ENCODE assay signal across 11 cellular contexts in genomic region chr11:118308995-118309528, GRCh38. TPM values are rescaled to one million over a fixed set of nuclear protein-coding genes. Genes with fewer than 3 reads are reported as not detected.
DNase-seq lines count a peak whose midpoint lies in the region; ATAC-seq and TF ChIP-seq lines count a peak whose summit lies in the region.
"Not testable (repeated sequence)": the region's sequence is repeated elsewhere in the genome, so short reads cannot be mapped to it uniquely, and the experiment has no call there.
"Had no signal": no experiment of that assay in that cellular context is flagged by ENCODE, and none has a peak within 500 bp of the region (broad histone marks: within the 10 kb centered on the region; RNA-seq: fewer than 3 reads in every experiment).

No MANE protein-coding gene starts in this region.

- H3K27me3 Mint-ChIP-seq in activated CD4-positive, alpha-beta T cell treated with anti-CD3 and anti-CD28 coated beads for 36 hours; activated CD8-positive, alpha-beta T cell treated with anti-CD3 and anti-CD28 coated beads for 36 hours; activated T-cell treated with anti-CD3 and anti-CD28 coated beads, Interleukin-2, amount 50 U/mL, for 72 hours (ENCODE audit: low read depth); central memory CD8-positive, alpha-beta T cell: not testable (repeated sequence)

- not testable (repeated sequence) for H3K9me3 ChIP-seq in KOPT-K1 (ENCODE audit: insufficient read depth, low read length, poor library complexity, severe bottlenecking)

- H3K27ac ChIP-seq in KOPT-K1 (ENCODE audit: low read depth, low read length, poor library complexity, severe bottlenecking) = peak overlapping the region; percentile 99

- H3K36me3 ChIP-seq in KOPT-K1 (ENCODE audit: insufficient read depth, low read length) = peaks cover 81% of the 10 kb centered on the region

- CTCF ChIA-PET in activated CD4-positive, alpha-beta T cell treated with anti-CD3 and anti-CD28 coated beads for 36 hours (lab: Charles Lee) = interaction anchor here (0.5 to 2.7 kb wide), 15 partner anchors 13 to 306 kb away, joined by 3 to 15 read pairs (median 3); partner anchors contain the start of genes CD3D, CD3G and UBE4A
- CTCF ChIA-PET in activated CD8-positive, alpha-beta T cell treated with anti-CD3 and anti-CD28 coated beads for 36 hours (lab: Charles Lee) = interaction anchor here (0.9 to 2.9 kb wide), 9 partner anchors 8 to 110 kb away, joined by 3 to 26 read pairs (median 3); partner anchors contain the start of gene CD3D

- H3K27ac Mint-ChIP-seq in activated CD4-positive, alpha-beta T cell treated with anti-CD3 and anti-CD28 coated beads for 36 hours = peak overlapping the region; percentile 99
- H3K27ac Mint-ChIP-seq in activated CD8-positive, alpha-beta T cell treated with anti-CD3 and anti-CD28 coated beads for 36 hours = peak overlapping the region; percentile 99
- peak overlapping the region; percentile 100 for H3K27ac Mint-ChIP-seq in activated T-cell treated with anti-CD3 and anti-CD28 coated beads, Interleukin-2, amount 50 U/mL, for 72 hours
- H3K27ac Mint-ChIP-seq in central memory CD8-positive, alpha-beta T cell (ENCODE audit: low read depth) = peak overlapping the region; percentile 44

- peaks cover 78% of the 10 kb centered on the region for H3K4me1 Mint-ChIP-seq in activated CD4-positive, alpha-beta T cell treated with anti-CD3 and anti-CD28 coated beads for 36 hours
- peaks cover 72% of the 10 kb centered on the region for H3K4me1 Mint-ChIP-seq in activated CD8-positive, alpha-beta T cell treated with anti-CD3 and anti-CD28 coated beads for 36 hours (ENCODE audit: low read depth)
- peaks cover 80% of the 10 kb centered on the region for H3K4me1 Mint-ChIP-seq in activated T-cell treated with anti-CD3 and anti-CD28 coated beads, Interleukin-2, amount 50 U/mL, for 72 hours (ENCODE audit: low read depth)
- peaks cover 79% of the 10 kb centered on the region for H3K4me1 Mint-ChIP-seq in central memory CD8-positive, alpha-beta T cell

- intact Hi-C loops in activated CD4-positive, alpha-beta T cell treated with anti-CD3 and anti-CD28 coated beads for 36 hours (cut with DNase I, micrococcal nuclease) = loop anchor here (1.0 to 10.0 kb wide), 9 partner anchors 30 to 494 kb away; partner anchors contain the start of genes ARCN1 (in 1 of the 2) and ATP5MG (in 1 of the 2)
- intact Hi-C loops in activated CD8-positive, alpha-beta T cell treated with anti-CD3 and anti-CD28 coated beads for 36 hours (cut with micrococcal nuclease) = loop anchor here (5.0 kb wide), 2 partner anchors 92 to 107 kb away; no protein-coding TSS in a partner anchor

- ATAC-seq in activated CD4-positive, alpha-beta T cell treated with anti-CD3 and anti-CD28 coated beads for 36 hours = peak; percentile 27
- ATAC-seq in activated CD8-positive, alpha-beta T cell treated with anti-CD3 and anti-CD28 coated beads for 36 hours = peak; percentile 10
- peak; percentile 48 to 54 for ATAC-seq in activated T-cell treated with anti-CD3 and anti-CD28 coated beads, Interleukin-2, amount 50 U/mL, for 72 hours (replicated peaks in 1 of 2)
- not testable (repeated sequence) for ATAC-seq in central memory CD8-positive, alpha-beta T cell (replicated peaks; ENCODE audit: extremely low read depth, poor library complexity, severe bottlenecking)

- POLR2A ChIA-PET in activated CD4-positive, alpha-beta T cell treated with anti-CD3 and anti-CD28 coated beads for 36 hours (lab: Charles Lee) = interaction anchor here (0.6 to 1.7 kb wide), 8 partner anchors 28 to 481 kb away, joined by 3 to 6 read pairs (median 4); partner anchors contain the start of genes CD3D and JAML
- POLR2A ChIA-PET in activated CD8-positive, alpha-beta T cell treated with anti-CD3 and anti-CD28 coated beads for 36 hours (lab: Charles Lee) = interaction anchor here (1.3 to 7.3 kb wide), 4 partner anchors 10 to 89 kb away, joined by 3 to 73 read pairs (median 8); partner anchors contain the start of gene JAML

- peaks cover 81% of the 10 kb centered on the region for H3K36me3 Mint-ChIP-seq in activated CD4-positive, alpha-beta T cell treated with anti-CD3 and anti-CD28 coated beads for 36 hours (ENCODE audit: low read depth)
- H3K36me3 Mint-ChIP-seq in activated CD8-positive, alpha-beta T cell treated with anti-CD3 and anti-CD28 coated beads for 36 hours (ENCODE audit: low read depth) = peaks cover 84% of the 10 kb centered on the region
- peaks cover 32 to 57% of the 10 kb centered on the region in 2 donors for H3K36me3 Mint-ChIP-seq in activated T-cell treated with anti-CD3 and anti-CD28 coated beads, Interleukin-2, amount 50 U/mL, for 72 hours (ENCODE audit: insufficient read depth in 2 of 2)
- H3K36me3 Mint-ChIP-seq in central memory CD8-positive, alpha-beta T cell (ENCODE audit: insufficient read depth) = peaks cover 68% of the 10 kb centered on the region

- peak; percentile 59 for DNase-seq in activated CD4-positive, alpha-beta T cell treated with anti-CD3 and anti-CD28 coated beads for 36 hours
- DNase-seq in activated CD8-positive, alpha-beta T cell treated with anti-CD3 and anti-CD28 coated beads for 36 hours = peak; percentile 51
- DNase-seq in activated T-cell treated with anti-CD3 and anti-CD28 coated beads, Interleukin-2, amount 50 U/mL, for 72 hours = peak in 1 of 2 donors; percentile 24
- peak; percentile 47 for DNase-seq in activated naive CD4-positive, alpha-beta T cell treated with anti-CD3 and anti-CD28 coated beads, Interleukin-2, amount 50 U/mL, for 16 hours
- DNase-seq in central memory CD8-positive, alpha-beta T cell (ENCODE audit: low spot score in 2 of 2) = not testable (repeated sequence)
- peak; percentile 22 for DNase-seq in stimulated activated CD4-positive, alpha-beta T cell treated with anti-CD3 and anti-CD28 coated beads, Interleukin-15, amount 100 ng/mL, for 24 hours

- peak overlapping the region; percentile 13 for H3K4me3 Mint-ChIP-seq in activated CD4-positive, alpha-beta T cell treated with anti-CD3 and anti-CD28 coated beads for 36 hours
- peak overlapping the region; percentile 96 for H3K4me3 Mint-ChIP-seq in activated CD8-positive, alpha-beta T cell treated with anti-CD3 and anti-CD28 coated beads for 36 hours
- peak overlapping the region; percentile 98 to 100 for H3K4me3 Mint-ChIP-seq in activated T-cell treated with anti-CD3 and anti-CD28 coated beads, Interleukin-2, amount 50 U/mL, for 72 hours
- H3K4me3 Mint-ChIP-seq in central memory CD8-positive, alpha-beta T cell = peak overlapping the region; percentile 97

- TF ChIP-seq CTCF in activated CD8-positive, alpha-beta T cell treated with anti-CD3 and anti-CD28 coated beads for 36 hours (IDR thresholded peaks at IDR 0.05) = not testable (repeated sequence)

- not testable (repeated sequence) for H3K9me3 Mint-ChIP-seq in activated CD4-positive, alpha-beta T cell treated with anti-CD3 and anti-CD28 coated beads for 36 hours (ENCODE audit: low read depth); activated CD8-positive, alpha-beta T cell treated with anti-CD3 and anti-CD28 coated beads for 36 hours; activated T-cell treated with anti-CD3 and anti-CD28 coated beads, Interleukin-2, amount 50 U/mL, for 72 hours; central memory CD8-positive, alpha-beta T cell

RNA-seq across cellular contexts. Expression of gene CD3E, which starts 4.5 kb away (rescaled TPM):
- 100 to 1,000 TPM; 400 to 530 TPM for total RNA-seq in activated CD4-positive, alpha-beta T cell treated with anti-CD3 and anti-CD28 coated beads for 36 hours
- total RNA-seq in activated CD8-positive, alpha-beta T cell treated with anti-CD3 and anti-CD28 coated beads for 36 hours = 100 to 1,000 TPM; 372 to 387 TPM
- total RNA-seq in activated T-cell treated with anti-CD3 and anti-CD28 coated beads, Interleukin-2, amount 50 U/mL, for 72 hours = 100 to 1,000 TPM; 404 to 419 TPM
- total RNA-seq: GM23248, H9, HFFc6, MCF 10A had no signal

RNA-seq across cellular contexts. Expression of gene CD3D, which starts 33.4 kb away (rescaled TPM):
- 100 to 1,000 TPM; 305 to 331 TPM for total RNA-seq in activated CD4-positive, alpha-beta T cell treated with anti-CD3 and anti-CD28 coated beads for 36 hours
- total RNA-seq in activated CD8-positive, alpha-beta T cell treated with anti-CD3 and anti-CD28 coated beads for 36 hours = 100 to 1,000 TPM; 316 to 325 TPM
- total RNA-seq in activated T-cell treated with anti-CD3 and anti-CD28 coated beads, Interleukin-2, amount 50 U/mL, for 72 hours = 100 to 1,000 TPM; 245 to 250 TPM
- total RNA-seq: GM23248, H9, HFFc6, MCF 10A had no signal

RNA-seq across cellular contexts. Expression of gene CD3G, which starts 35.1 kb away (rescaled TPM):
- 100 to 1,000 TPM; 141 to 146 TPM for total RNA-seq in activated CD4-positive, alpha-beta T cell treated with anti-CD3 and anti-CD28 coated beads for 36 hours
- 100 to 1,000 TPM; 116 to 118 TPM for total RNA-seq in activated CD8-positive, alpha-beta T cell treated with anti-CD3 and anti-CD28 coated beads for 36 hours
- 100 to 1,000 TPM; 125 to 128 TPM for total RNA-seq in activated T-cell treated with anti-CD3 and anti-CD28 coated beads, Interleukin-2, amount 50 U/mL, for 72 hours
- total RNA-seq: GM23248, H9, HFFc6, MCF 10A had no signal

RNA-seq across cellular contexts. Expression of gene MPZL2, which starts 45.0 kb away (rescaled TPM):
- total RNA-seq in activated CD4-positive, alpha-beta T cell treated with anti-CD3 and anti-CD28 coated beads for 36 hours = 10 to 100 TPM; 26.7 to 30.1 TPM
- total RNA-seq in activated CD8-positive, alpha-beta T cell treated with anti-CD3 and anti-CD28 coated beads for 36 hours = 10 to 100 TPM; 26.2 to 31.0 TPM
- total RNA-seq in activated T-cell treated with anti-CD3 and anti-CD28 coated beads, Interleukin-2, amount 50 U/mL, for 72 hours = 10 to 100 TPM; 10.1 to 12.9 TPM
- total RNA-seq: GM23248, HFFc6 had no signal

RNA-seq across cellular contexts. Expression of gene UBE4A, which starts 50.3 kb away (rescaled TPM):
- 10 to 100 TPM; 44.2 to 50.7 TPM for total RNA-seq in activated CD4-positive, alpha-beta T cell treated with anti-CD3 and anti-CD28 coated beads for 36 hours
- 10 to 100 TPM; 40.2 to 40.5 TPM for total RNA-seq in activated CD8-positive, alpha-beta T cell treated with anti-CD3 and anti-CD28 coated beads for 36 hours
- total RNA-seq in activated T-cell treated with anti-CD3 and anti-CD28 coated beads, Interleukin-2, amount 50 U/mL, for 72 hours = 10 to 100 TPM; 45.6 to 46.0 TPM

Comparison
In these comparisons a context has a peak if more than half of its experiments do, and no peak if none do; other contexts are left out.
1. H3K27ac Mint-ChIP-seq: peak in every context shown above with its lines; median percentile 100 in activated T-cell treated with anti-CD3 and anti-CD28 coated beads, Interleukin-2, amount 50 U/mL, for 72 hours; 99 in activated CD4-positive, alpha-beta T cell treated with anti-CD3 and anti-CD28 coated beads for 36 hours; 99 in activated CD8-positive, alpha-beta T cell treated with anti-CD3 and anti-CD28 coated beads for 36 hours; 44 in central memory CD8-positive, alpha-beta T cell.
2. H3K4me3 Mint-ChIP-seq: peak in every context shown above with its lines; median percentile 99 in activated T-cell treated with anti-CD3 and anti-CD28 coated beads, Interleukin-2, amount 50 U/mL, for 72 hours; 97 in central memory CD8-positive, alpha-beta T cell; 96 in activated CD8-positive, alpha-beta T cell treated with anti-CD3 and anti-CD28 coated beads for 36 hours; 13 in activated CD4-positive, alpha-beta T cell treated with anti-CD3 and anti-CD28 coated beads for 36 hours.